In genomic region chr2:46909153-46909552, GRCh38 we compare ENCODE assay signal across 24 cellular contexts. TPM values are rescaled to one million over a fixed set of nuclear protein-coding genes. Genes with fewer than 3 reads are reported as not detected.
DNase-seq lines count a peak whose midpoint lies in the region; ATAC-seq, FAIRE-seq and TF ChIP-seq lines count a peak whose summit lies in the region.
"Had no signal": no experiment of that assay in that cellular context is flagged by ENCODE, and none has a peak within 500 bp of the region (broad histone marks: within the 10 kb centered on the region; RNA-seq: fewer than 3 reads in every experiment).

No MANE protein-coding gene starts in this region.

- peaks cover 44% of the 10 kb centered on the region for H3K36me3 Mint-ChIP-seq in neural progenitor cell

- H3K27ac Mint-ChIP-seq in neural progenitor cell = no peak overlapping the region

- TF ChIP-seq POLR2A in HepG2 (IDR thresholded peaks at IDR 0.05; ENCODE audit: insufficient read depth in 1 of 2, low read depth in 2 of 2, low read length in 2 of 2) = no peak
- TF ChIP-seq POLR2A in right lobe of liver (IDR thresholded peaks at IDR 0.05) = no peak
- no peak for TF ChIP-seq POLR2A in H54 (IDR thresholded peaks at IDR 0.05; ENCODE audit: low read depth, low read length)

- CTCF ChIA-PET in HepG2 (lab: Yijun Ruan, JAX; ENCODE audit: low intra/inter-chr PET ratio, low total read pairs) = no interaction called here

- H3K4me2 ChIP-seq in HepG2 (ENCODE audit: low read depth, low read length) (no peak overlapping the region), neural progenitor cell (no peak overlapping the region)

- BruUV-seq in HepG2 (replicated peaks; lab: Mats Ljungman, UMichigan) = no TSS peak

- H3K4me3 Mint-ChIP-seq in neural progenitor cell = no peak overlapping the region
- H3K4me3 Mint-ChIP-seq: CD14-positive monocyte had no signal

- TF ChIP-seq EP300 in HepG2 (IDR thresholded peaks at IDR 0.05; ENCODE audit: low read depth in 2 of 2, low read length in 2 of 2) (no peak), HepG2 (CRISPR knock-in tag; IDR thresholded peaks at IDR 0.05; ENCODE audit: borderline replicate concordance) (no peak)

- FAIRE-seq in HepG2 (lab: Jason Lieb, UNC) (no peak), H54 (lab: Jason Lieb, UNC) (no peak)

- no peak for TF ChIP-seq RAD21 in HepG2 (CRISPR knock-in tag; IDR thresholded peaks at IDR 0.05)

- POLR2A ChIA-PET in HepG2 (lab: Yijun Ruan, JAX) = interaction anchor here (1.0 kb wide), 1 partner anchor 46 kb away, joined by 3 read pairs; no protein-coding TSS in a partner anchor

- H2AFZ ChIP-seq in HepG2 (ENCODE audit: low read length) (no peak overlapping the region), neural progenitor cell (replicated peaks) (no peak overlapping the region)

- H3K4me1 Mint-ChIP-seq in neural progenitor cell = peaks cover 22% of the 10 kb centered on the region

- H3K4me1 ChIP-seq in HepG2 (ENCODE audit: insufficient read depth, low read length) = peaks cover 49% of the 10 kb centered on the region
- peaks cover 0 to 35% (median 8%) of the 10 kb centered on the region in 4 donors for H3K4me1 ChIP-seq in right lobe of liver
- no peaks in the 10 kb centered on the region for H3K4me1 ChIP-seq in neural progenitor cell
- peaks cover 0 to 4% of the 10 kb centered on the region in 2 donors for H3K4me1 ChIP-seq in aorta (ENCODE audit: control insufficient read depth in 1 of 2, insufficient read depth in 2 of 2, low read length in 2 of 2)

- in situ Hi-C loops in HepG2 (cut with HindIII; ENCODE audit: extremely low pct_ligation_motif_present, low pct_unique_long_range_greater_than_20kb) = no loop called here
- in situ Hi-C loops in brain microvascular endothelial cell (cut with HindIII; ENCODE audit: low pct_ligation_motif_present, low sequenced_read_pairs) = no loop called here

- H3K27ac ChIP-seq in HepG2 (ENCODE audit: extremely low read length, insufficient read depth, low read length) = peak overlapping the region; percentile 58
- no peak overlapping the region for H3K27ac ChIP-seq in right lobe of liver
- H3K27ac ChIP-seq in brain microvascular endothelial cell = peak overlapping the region; percentile 32
- no peak overlapping the region for H3K27ac ChIP-seq in neural progenitor cell
- H3K27ac ChIP-seq in aorta (ENCODE audit: low read depth in 1 of 2, low read length in 2 of 2) = no peak overlapping the region
- H3K27ac ChIP-seq: esophagus muscularis mucosa, SJCRH30, vagina, VCaP had no signal

- WGBS in HepG2 (ENCODE audit: low lambda C conversion rate) = 94% methylated on average over 5 of the region's 5 CpGs
- WGBS in right lobe of liver (ENCODE audit: insufficient coverage, low coverage, low lambda C conversion rate, missing lambda C conversion rate) = 71% methylated on average over 4 of the region's 5 CpGs
- 67 to 72% methylated on average over 5 of the region's 5 CpGs for WGBS in aorta, 2 donors

- no peaks in the 10 kb centered on the region for H3K9me3 ChIP-seq in HepG2 (ENCODE audit: low read length)
- no peaks in the 10 kb centered on the region for H3K9me3 ChIP-seq in right lobe of liver
- no peaks in the 10 kb centered on the region for H3K9me3 ChIP-seq in neural progenitor cell (ENCODE audit: low read depth)
- no peaks in the 10 kb centered on the region for H3K9me3 ChIP-seq in aorta (ENCODE audit: control insufficient read depth, low read length)
- H3K9me3 ChIP-seq: esophagus muscularis mucosa, SJCRH30, vagina had no signal

- ATAC-seq in HepG2 = no peak
- ATAC-seq in right lobe of liver = no peak
- no peak for ATAC-seq in HG02678 (IDR thresholded peaks at IDR 0.05; ENCODE audit: unreplicated experiment)
- ATAC-seq in aorta (ENCODE audit: low FRiP score) = no peak

- no peaks in the 10 kb centered on the region for H3K9me3 Mint-ChIP-seq in neural progenitor cell

- H4K20me1 ChIP-seq in HepG2 (ENCODE audit: insufficient read depth, low read length) = peaks cover 23% of the 10 kb centered on the region
- peaks cover 28% of the 10 kb centered on the region for H4K20me1 ChIP-seq in neural progenitor cell (ENCODE audit: low read depth)

- TF ChIP-seq CTCF in HepG2 (CRISPR knock-in tag; IDR thresholded peaks at IDR 0.05) (no peak), right lobe of liver (IDR thresholded peaks at IDR 0.05) (no peak), brain microvascular endothelial cell (IDR thresholded peaks at IDR 0.05; ENCODE audit: low read depth, low read length, missing control alignments) (no peak), neural progenitor cell (IDR thresholded peaks at IDR 0.05) (no peak)

- peaks cover 2% of the 10 kb centered on the region for H3K27me3 Mint-ChIP-seq in neural progenitor cell (ENCODE audit: insufficient read depth, low read depth)

- intact Hi-C loops in HepG2 (cut with micrococcal nuclease; ENCODE audit: unreplicated experiment) = no loop called here
- intact Hi-C loops in right lobe of liver (cut with DNase I) = no loop called here
- intact Hi-C loops in aorta (cut with DNase I) = no loop called here

- DNase-seq in HepG2 (ENCODE audit: low spot score) = no peak
- DNase-seq in right lobe of liver = no peak
- DNase-seq in brain microvascular endothelial cell = no peak
- DNase-seq in neural progenitor cell (ENCODE audit: low spot score) = no peak
- DNase-seq in H54 (ENCODE audit: insufficient read length, low spot score) = no peak
- DNase-seq in aorta = no peak
- no peak for DNase-seq in AML-193 (lab: John Stamatoyannopoulos, UW)
- DNase-seq: activated CD4-positive, alpha-beta T cell treated with anti-CD3 and anti-CD28 coated beads, Interleukin-2, amount 50 U/mL, for 1 hour; DMS 273 treated with DMSO at 0.1 percent for 48 hours; effector CD8-positive, alpha-beta T cell; GDM1; GOT3; Karpas-422; NCI-H1092; NCI-H1930; NCI-H2227 treated with DMSO at 0.1 percent for 48 hours; NCI-H82; retina; SJCRH30 had no signal

- peaks cover 51% of the 10 kb centered on the region for H3K79me2 ChIP-seq in HepG2 (ENCODE audit: insufficient read depth, low read length)
- peaks cover 38% of the 10 kb centered on the region for H3K79me2 ChIP-seq in neural progenitor cell (ENCODE audit: low read depth)

- H3K27me3 ChIP-seq in HepG2 (ENCODE audit: control insufficient read depth in 1 of 2, insufficient read depth in 2 of 2, low read length in 2 of 2) = no peaks in the 10 kb centered on the region; a peak in 1 of 5 replicates
- no peaks in the 10 kb centered on the region for H3K27me3 ChIP-seq in right lobe of liver
- no peaks in the 10 kb centered on the region for H3K27me3 ChIP-seq in brain microvascular endothelial cell (replicated peaks)
- no peaks in the 10 kb centered on the region for H3K27me3 ChIP-seq in neural progenitor cell
- no peaks in the 10 kb centered on the region for H3K27me3 ChIP-seq in aorta (ENCODE audit: control insufficient read depth in 1 of 2, insufficient read depth in 2 of 2, low read length in 1 of 2)
- H3K27me3 ChIP-seq: esophagus muscularis mucosa, SJCRH30, vagina had no signal

- H3K9ac ChIP-seq in HepG2 (ENCODE audit: insufficient read depth, low read depth, low read length) (no peak overlapping the region), neural progenitor cell (peak overlapping the region; percentile 32)

- no peaks in the 10 kb centered on the region for H3F3A ChIP-seq in neural progenitor cell (ENCODE audit: low read depth)

- H3K4me3 ChIP-seq in HepG2 (replicated peaks in 1 of 3; ENCODE audit: insufficient read depth in 1 of 3, low read depth in 2 of 3, low read length in 3 of 3) = no peak overlapping the region
- H3K4me3 ChIP-seq in right lobe of liver = no peak overlapping the region
- H3K4me3 ChIP-seq in brain microvascular endothelial cell (ENCODE audit: low read depth, low read length) = no peak overlapping the region
- no peak overlapping the region for H3K4me3 ChIP-seq in neural progenitor cell
- no peak overlapping the region for H3K4me3 ChIP-seq in aorta (ENCODE audit: low read length in 2 of 2)
- H3K4me3 ChIP-seq: esophagus muscularis mucosa, SJCRH30, vagina had no signal

- H3K36me3 ChIP-seq in HepG2 (replicated peaks in 1 of 2; ENCODE audit: control insufficient read depth in 1 of 2, insufficient read depth in 2 of 2, low read length in 2 of 2) (peaks cover 27 to 67% of the 10 kb centered on the region in 2 experiments), right lobe of liver (peaks cover 0 to 57% (median 21%) of the 10 kb centered on the region in 4 donors), brain microvascular endothelial cell (replicated peaks) (peaks cover 55% of the 10 kb centered on the region), neural progenitor cell (no peaks in the 10 kb centered on the region), aorta (ENCODE audit: control insufficient read depth in 1 of 2, insufficient read depth in 2 of 2, low read length in 1 of 2) (peaks cover 5 to 14% of the 10 kb centered on the region in 2 donors)

RNA-seq across cellular contexts. Expression of gene MCFD2, which starts 6.5 kb away (rescaled TPM):
- total RNA-seq in HepG2 (2016; rRNA removed; fragmentation: Illumina TruSeq; extraction: Trizol) (191 and 232 TPM in 2 replicates), right lobe of liver (100 to 1,000 TPM in 3 of 6 experiments, 10 to 100 TPM in 3; 85.0 to 147 (median 99.2) TPM), neural progenitor cell (ENCODE audit: low replicate concordance) (90.1 and 111 TPM in 2 replicates), aorta (100 to 1,000 TPM; 122 to 165 TPM)
- 20.4 and 23.3 TPM in 2 replicates for total RNA-seq in HepG2 (2016; cell fraction: cytosol; rRNA removed; fragmentation: Illumina TruSeq; extraction: Trizol; ENCODE audit: low read depth)
- 188 and 227 TPM in 2 replicates for total RNA-seq in HepG2 (2016; cell fraction: insoluble cytoplasmic fraction; rRNA removed; fragmentation: Illumina TruSeq; extraction: Trizol)
- 73.2 and 79.2 TPM in 2 replicates for total RNA-seq in HepG2 (2016; cell fraction: membrane; rRNA removed; fragmentation: Illumina TruSeq; extraction: Trizol)
- total RNA-seq in HepG2 (2016; cell fraction: nucleus; rRNA removed; fragmentation: Illumina TruSeq; extraction: Trizol) = 172 and 204 TPM in 2 replicates
- polyA plus RNA-seq in HepG2 (2011; rRNA removed) (170 and 183 TPM in 2 replicates), aorta (10 to 100 TPM; 50.1 to 53.3 TPM)
- polyA plus RNA-seq in HepG2 (2011; cell fraction: cytosol; rRNA removed) = 120 and 161 TPM in 2 replicates
- polyA plus RNA-seq in HepG2 (2011; cell fraction: nucleus; rRNA removed) = 48.7 and 68.4 TPM in 2 replicates
- polyA plus RNA-seq in HepG2 (2012) = 135 and 170 TPM in 2 replicates
- polyA plus RNA-seq in HepG2 (2016; cell fraction: cytosol; fragmentation: Illumina TruSeq; extraction: Trizol; ENCODE audit: low read depth) = 30.7 and 36.6 TPM in 2 replicates
- polyA plus RNA-seq in HepG2 (2016; cell fraction: insoluble cytoplasmic fraction; fragmentation: Illumina TruSeq; extraction: Trizol; ENCODE audit: low read depth) = 146 TPM in 2 replicates
- polyA plus RNA-seq in HepG2 (2016; cell fraction: membrane; fragmentation: Illumina TruSeq; extraction: Trizol; ENCODE audit: low read depth) = 43.2 and 44.0 TPM in 2 replicates
- polyA plus RNA-seq in HepG2 (2016; cell fraction: nucleus; fragmentation: Illumina TruSeq; extraction: Trizol; ENCODE audit: insufficient read depth, low read depth) = 201 and 204 TPM in 2 replicates
- polyA minus RNA-seq in HepG2 (2011; rRNA and poly(A)+ RNA removed; ENCODE audit: low replicate concordance) = 95.6 and 263 TPM in 2 replicates
- 122 and 129 TPM in 2 replicates for polyA minus RNA-seq in HepG2 (2011; cell fraction: cytosol; rRNA and poly(A)+ RNA removed)
- polyA minus RNA-seq in HepG2 (2011; cell fraction: nucleus; rRNA and poly(A)+ RNA removed) = 66.2 and 98.2 TPM in 2 replicates

RNA-seq across cellular contexts. Expression of gene TTC7A, which starts 31.9 kb away (rescaled TPM):
- 21.0 and 24.0 TPM in 2 replicates for total RNA-seq in HepG2 (2016; rRNA removed; fragmentation: Illumina TruSeq; extraction: Trizol)
- total RNA-seq in HepG2 (2016; cell fraction: cytosol; rRNA removed; fragmentation: Illumina TruSeq; extraction: Trizol; ENCODE audit: low read depth) = 8.3 and 8.9 TPM in 2 replicates
- 17.8 and 24.5 TPM in 2 replicates for total RNA-seq in HepG2 (2016; cell fraction: insoluble cytoplasmic fraction; rRNA removed; fragmentation: Illumina TruSeq; extraction: Trizol)
- total RNA-seq in HepG2 (2016; cell fraction: membrane; rRNA removed; fragmentation: Illumina TruSeq; extraction: Trizol) = 18.3 and 18.8 TPM in 2 replicates
- total RNA-seq in HepG2 (2016; cell fraction: nucleus; rRNA removed; fragmentation: Illumina TruSeq; extraction: Trizol) = 28.5 and 28.8 TPM in 2 replicates
- 23.7 and 25.2 TPM in 2 replicates for polyA plus RNA-seq in HepG2 (2011; rRNA removed)
- polyA plus RNA-seq in HepG2 (2011; cell fraction: cytosol; rRNA removed) = 16.5 and 24.2 TPM in 2 replicates
- 65.7 and 80.5 TPM in 2 replicates for polyA plus RNA-seq in HepG2 (2011; cell fraction: nucleus; rRNA removed)
- 20.4 and 24.1 TPM in 2 replicates for polyA plus RNA-seq in HepG2 (2012)
- polyA plus RNA-seq in HepG2 (2016; cell fraction: cytosol; fragmentation: Illumina TruSeq; extraction: Trizol; ENCODE audit: low read depth) = 5.7 and 5.8 TPM in 2 replicates
- 19.1 and 24.2 TPM in 2 replicates for polyA plus RNA-seq in HepG2 (2016; cell fraction: insoluble cytoplasmic fraction; fragmentation: Illumina TruSeq; extraction: Trizol; ENCODE audit: low read depth)
- polyA plus RNA-seq in HepG2 (2016; cell fraction: membrane; fragmentation: Illumina TruSeq; extraction: Trizol; ENCODE audit: low read depth) = 11.6 and 14.8 TPM in 2 replicates
- polyA plus RNA-seq in HepG2 (2016; cell fraction: nucleus; fragmentation: Illumina TruSeq; extraction: Trizol; ENCODE audit: insufficient read depth, low read depth) = 29.2 and 31.6 TPM in 2 replicates
- polyA minus RNA-seq in HepG2 (2011; rRNA and poly(A)+ RNA removed; ENCODE audit: low replicate concordance) = 25.8 and 60.0 TPM in 2 replicates
- polyA minus RNA-seq in HepG2 (2011; cell fraction: cytosol; rRNA and poly(A)+ RNA removed) = 12.9 and 13.4 TPM in 2 replicates
- polyA minus RNA-seq in HepG2 (2011; cell fraction: nucleus; rRNA and poly(A)+ RNA removed) = 37.9 and 48.2 TPM in 2 replicates
- total RNA-seq in right lobe of liver = 10 to 100 TPM in 2 of 6 experiments, 1 to 10 TPM in 4; 7.6 to 15.5 (median 9.8) TPM
- total RNA-seq in neural progenitor cell (ENCODE audit: low replicate concordance) = 15.5 and 16.5 TPM in 2 replicates
- 10 to 100 TPM; 29.7 to 53.2 TPM for total RNA-seq in aorta
- 10 to 100 TPM; 12.0 to 24.3 TPM for polyA plus RNA-seq in aorta

Comparison
In these comparisons a context has a peak if more than half of its experiments do, and no peak if none do; other contexts are left out.
1. H3K27ac ChIP-seq: peak in HepG2 (single experiment) and brain microvascular endothelial cell (single experiment); none in right lobe of liver (0 of 3), neural progenitor cell (single experiment) and aorta (0 of 2).